11 cellular contexts compared by ENCODE assay signal in the genomic region with DNA sequence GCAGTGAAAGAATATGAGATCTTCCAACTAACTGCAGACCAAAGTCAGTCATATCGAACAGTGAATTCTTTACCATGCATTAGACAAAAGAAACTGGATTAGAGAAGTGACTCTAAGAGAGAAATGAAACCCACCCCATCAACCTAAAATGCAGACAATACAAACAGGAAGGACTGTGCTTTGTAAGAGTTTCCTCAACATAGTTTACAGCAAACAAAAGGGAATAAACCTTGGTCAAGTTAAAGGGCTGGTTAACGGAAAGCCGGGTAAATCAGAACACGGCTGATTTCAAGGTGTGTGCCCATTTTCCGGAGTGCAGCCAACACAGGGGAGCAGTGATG. TPM values are rescaled to one million over a fixed set of nuclear protein-coding genes. Genes with fewer than 3 reads are reported as not detected.
A peak's percentile ranks its signal among the peaks of the same experiment; 100 is the strongest.
DNase-seq lines count a peak whose midpoint lies in the region; ATAC-seq and TF ChIP-seq lines count a peak whose summit lies in the region.
"Had no signal": no experiment of that assay in that cellular context is flagged by ENCODE, and none has a peak within 500 bp of the region (broad histone marks: within the 10 kb centered on the region; RNA-seq: fewer than 3 reads in every experiment).

No MANE protein-coding gene starts in this region.

- H3K27ac Mint-ChIP-seq in mesothelial cell of epicardium = peak overlapping the region; percentile 55
- H3K27ac Mint-ChIP-seq: activated T-helper 2 cell treated with anti-CD3 and anti-CD28 coated beads, Interferon-gamma antibody, Interleukin-2, Interleukin-4, amounts not matched to agents 10 μg/mL and 5 μg/mL and 100 μg/mL, durations not matched to agents 14 hours and 24 hours and 36 hours had no signal

- peaks cover 80% of the 10 kb centered on the region for H3K79me2 ChIP-seq in Loucy (ENCODE audit: insufficient read depth, low read length)

- ATAC-seq in GM18511 (IDR thresholded peaks at IDR 0.05; ENCODE audit: unreplicated experiment) (peak; percentile 84), GM21619 (IDR thresholded peaks at IDR 0.05; ENCODE audit: unreplicated experiment) (peak; percentile 85)

- H3K4me3 Mint-ChIP-seq in mesothelial cell of epicardium = no peak overlapping the region

- no peaks in the 10 kb centered on the region for H3K9me3 Mint-ChIP-seq in mesothelial cell of epicardium

- no peaks in the 10 kb centered on the region for H3K9me2 ChIP-seq in Loucy (replicated peaks; ENCODE audit: low read depth, low read length)

- no peaks in the 10 kb centered on the region for H3K36me3 ChIP-seq in Loucy (ENCODE audit: insufficient read depth, low read length)

- peaks cover 38% of the 10 kb centered on the region for H3K4me1 Mint-ChIP-seq in mesothelial cell of epicardium

- H3K9me3 ChIP-seq in Loucy (ENCODE audit: insufficient read depth, low read depth, low read length) = no peaks in the 10 kb centered on the region

- peaks cover 14% of the 10 kb centered on the region; the same call in 1 of the 2 replicates for H3F3A ChIP-seq in Loucy (ENCODE audit: low read depth)

- H3K4me1 ChIP-seq in Loucy (ENCODE audit: insufficient read depth, low read length, poor library complexity, severe bottlenecking) = peaks cover 68% of the 10 kb centered on the region

- H3K36me3 Mint-ChIP-seq in mesothelial cell of epicardium = peaks cover 4% of the 10 kb centered on the region

- peak overlapping the region; percentile 61 for H3K4me2 ChIP-seq in Loucy (ENCODE audit: low read depth, low read length, poor library complexity, severe bottlenecking)

- H3K27me3 ChIP-seq in Loucy (ENCODE audit: insufficient read depth, low read length, poor library complexity, severe bottlenecking) = no peaks in the 10 kb centered on the region

- H3K9ac ChIP-seq in Loucy (ENCODE audit: low read depth, low read length, poor library complexity, severe bottlenecking) = no peak overlapping the region

- peak overlapping the region; percentile 15; the same call in 1 of the 2 replicates for H2AFZ ChIP-seq in Loucy (ENCODE audit: low read length)

- TF ChIP-seq CTCF in Loucy (conservative IDR thresholded peaks at IDR 0.05; ENCODE audit: low read length) (no peak), mesothelial cell of epicardium (IDR thresholded peaks at IDR 0.05; ENCODE audit: unreplicated experiment) (no peak)

- DNase-seq in mesothelial cell of epicardium (ENCODE audit: low spot score in 2 of 2, unreplicated experiment in 2 of 2) = no peak
- DNase-seq in putamen (ENCODE audit: low spot score) = no peak
- DNase-seq in foreskin melanocyte = no peak
- no peak for DNase-seq in NCI-H226
- DNase-seq in glomerular visceral epithelial cell (ENCODE audit: extremely low spot score) = no peak
- DNase-seq: COR-L47, Karpas-422 had no signal

- H3K4me3 ChIP-seq in Loucy (ENCODE audit: low read length, poor library complexity, severe bottlenecking) = no peak overlapping the region

- no peaks in the 10 kb centered on the region for H4K20me1 ChIP-seq in Loucy (ENCODE audit: insufficient read depth, low read length, poor library complexity, severe bottlenecking)

- H3K27me3 Mint-ChIP-seq in mesothelial cell of epicardium (ENCODE audit: low read depth) = no peaks in the 10 kb centered on the region

RNA-seq across cellular contexts. Expression of gene SIPA1L2, which starts 39.2 kb away (rescaled TPM):
- total RNA-seq in mesothelial cell of epicardium = 78.7 to 82.0 TPM (median 81.4 TPM) in 3 replicates
